16 cellular contexts compared by ENCODE assay signal in the genomic region with DNA sequence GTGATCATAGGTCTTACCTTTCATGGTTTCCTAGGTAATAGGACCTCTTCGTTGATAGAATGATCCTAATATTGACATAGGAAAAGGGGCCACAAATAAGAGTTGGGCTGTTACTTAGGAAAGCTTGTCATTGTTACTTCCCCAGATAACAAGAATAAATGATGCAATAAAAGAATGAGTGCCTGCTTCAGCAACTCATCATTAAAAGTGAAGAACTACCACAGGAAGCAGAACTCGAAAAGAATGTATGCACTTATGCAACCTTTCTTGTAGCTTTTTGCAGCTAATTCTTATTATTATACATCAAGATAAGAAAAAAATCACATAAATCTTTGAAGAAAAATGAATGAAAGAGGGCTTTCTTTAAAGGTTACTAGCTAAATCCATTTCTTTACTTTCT.
"Had no signal": no experiment of that assay in that cellular context is flagged by ENCODE, and none has a peak within 500 bp of the region (broad histone marks: within the 10 kb centered on the region; RNA-seq: fewer than 3 reads in every experiment).

No MANE protein-coding gene starts in this region.

- H3K36me3 Mint-ChIP-seq: activated naive CD4-positive, alpha-beta T cell treated with anti-CD3 and anti-CD28 coated beads, Interleukin-2, amount 50 U/mL, for 72 hours had no signal

- H3K4me3 ChIP-seq: gastroesophageal sphincter, left ventricle myocardium inferior, prostate gland, right lobe of liver, upper lobe of left lung had no signal

- H3K27ac Mint-ChIP-seq: activated naive CD4-positive, alpha-beta T cell treated with anti-CD3 and anti-CD28 coated beads, Interleukin-2, amount 50 U/mL, for 72 hours; endodermal cell had no signal

- H3K9me3 Mint-ChIP-seq: endodermal cell had no signal

- H3K4me1 ChIP-seq: left ventricle myocardium inferior, prostate gland, right lobe of liver had no signal

- H3K27me3 ChIP-seq: gastroesophageal sphincter, right lobe of liver, upper lobe of left lung had no signal

- H3K36me3 ChIP-seq: left ventricle myocardium inferior, prostate gland, right lobe of liver, upper lobe of left lung had no signal

- H3K9me3 ChIP-seq: gastroesophageal sphincter, left ventricle myocardium inferior, prostate gland, right lobe of liver, upper lobe of left lung had no signal

- H3K4me1 Mint-ChIP-seq: endodermal cell had no signal

- H3K4me3 Mint-ChIP-seq: endodermal cell, nephron had no signal

- H3K27ac ChIP-seq: gastroesophageal sphincter, left ventricle myocardium inferior, prostate gland, right lobe of liver, upper lobe of left lung had no signal

- DNase-seq: activated effector memory CD4-positive, alpha-beta T cell treated with Interleukin-2 at 50 U/mL for 16 hours; activated T-cell treated with anti-CD3 and anti-CD28 coated beads, Interleukin-2, amount 50 U/mL, for 1 hour; endodermal cell; kidney; left ventricle myocardium inferior; mesendoderm; occipital lobe; right lobe of liver; stimulated activated CD4-positive, alpha-beta T cell treated with anti-CD3 and anti-CD28 coated beads, Interleukin-4, amount 100 ng/mL, for 1 hour; stimulated activated CD8-positive, alpha-beta memory T cell treated with anti-CD3 and anti-CD28 coated beads, Interleukin-4, amount 100 ng/mL, for 48 hours; stimulated activated naive CD8-positive, alpha-beta T cell treated with anti-CD3 and anti-CD28 coated beads, Interleukin-15, Interleukin-2, amounts not matched to agents 100 U/mL and 50 U/mL, for 24 hours; upper lobe of left lung had no signal
